21 cellular contexts compared by ENCODE assay signal in genomic region chr2:152924219-152924618, GRCh38.
"Had no signal": no experiment of that assay in that cellular context is flagged by ENCODE, and none has a peak within 500 bp of the region (broad histone marks: within the 10 kb centered on the region; RNA-seq: fewer than 3 reads in every experiment).

No MANE protein-coding gene starts in this region.

- ATAC-seq: natural killer cell; psoas muscle; right cardiac atrium; stimulated activated memory B cell treated with anti-CD40 and anti-IgM and Interleukin-4, amounts not matched to agents 10 μg/mL and 1 μg/mL and 100 μg/mL, for 72 hours; stimulated activated naive CD8-positive, alpha-beta T cell treated with anti-CD3 and anti-CD28 coated beads, Interleukin-15, Interleukin-2, amounts not matched to agents 100 U/mL and 50 U/mL, for 24 hours had no signal

- DNase-seq: colonic mucosa; effector CD8-positive, alpha-beta T cell; endodermal cell; hypothalamus; immature natural killer cell; islet precursor cell; natural killer cell; occipital lobe; ovary; posterior cingulate gyrus; psoas muscle; right cardiac atrium; spleen; stimulated activated CD4-positive, alpha-beta T cell treated with anti-CD3 and anti-CD28 coated beads, Interleukin-4, amount 100 ng/mL, for 4 hours; stimulated activated naive CD8-positive, alpha-beta T cell treated with anti-CD3 and anti-CD28 coated beads, Interleukin-15, Interleukin-2, amounts not matched to agents 100 U/mL and 50 U/mL, for 24 hours; uterus had no signal

- H3K27me3 ChIP-seq: colonic mucosa, ovary, tibial nerve, upper lobe of left lung, uterus had no signal

- H3K4me1 ChIP-seq: colonic mucosa, psoas muscle, spleen, tibial nerve, uterus had no signal

- H3K9me3 ChIP-seq: colonic mucosa, ovary, psoas muscle, spleen, thoracic aorta, tibial nerve, upper lobe of left lung, uterus had no signal

- H3K27ac ChIP-seq: colonic mucosa, ovary, psoas muscle, skin epidermis, spleen, thoracic aorta, tibial nerve, upper lobe of left lung, uterus had no signal

- H3K4me3 ChIP-seq: colonic mucosa, ovary, psoas muscle, skin epidermis, spleen, thoracic aorta, tibial nerve, upper lobe of left lung, uterus had no signal

- H3K36me3 ChIP-seq: colonic mucosa, ovary, spleen, thoracic aorta, tibial nerve, upper lobe of left lung, uterus had no signal
